1 cellular context compared by ENCODE assay signal in the genomic region with DNA sequence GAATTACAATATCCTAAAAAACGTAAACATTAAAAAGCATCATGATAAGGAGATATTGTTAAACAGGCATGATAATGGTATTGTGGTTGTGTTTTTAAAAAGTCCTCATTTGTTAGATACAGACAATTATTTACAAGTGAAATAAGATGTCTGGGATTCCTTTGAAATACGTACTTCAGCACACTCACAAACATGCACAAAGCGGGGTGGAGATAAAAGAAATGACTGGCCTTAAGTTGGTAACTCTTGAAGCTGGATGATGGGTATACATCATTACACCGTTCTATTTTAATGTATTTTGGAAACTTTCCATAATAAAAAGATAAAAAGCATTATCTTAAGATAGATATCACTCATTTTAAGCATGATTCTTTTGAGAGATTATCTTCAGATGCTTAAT.
TF ChIP-seq lines count a peak whose summit lies in the region.

No MANE protein-coding gene starts in this region.

TF ChIP-seq in HEK293T, 16 proteins besides CTCF, POLR2A, EP300 and RAD21 (continued from another document):
- TF ChIP-seq CTBP1 (IDR thresholded peaks at IDR 0.05; ENCODE audit: borderline replicate concordance), result no peak
- no peak for TF ChIP-seq TARDBP (IDR thresholded peaks at IDR 0.05)
- TF ChIP-seq HDGF (IDR thresholded peaks at IDR 0.05; ENCODE audit: borderline replicate concordance), result no peak
- no peak for TF ChIP-seq ELF4 (IDR thresholded peaks at IDR 0.05)
- TF ChIP-seq L3MBTL2 (conservative IDR thresholded peaks at IDR 0.05), result no peak
- TF ChIP-seq ZNF384 (IDR thresholded peaks at IDR 0.05), result no peak
- TF ChIP-seq SP1 (IDR thresholded peaks at IDR 0.05), result no peak
